ENCODE assay signal across 17 cellular contexts in the genomic region with DNA sequence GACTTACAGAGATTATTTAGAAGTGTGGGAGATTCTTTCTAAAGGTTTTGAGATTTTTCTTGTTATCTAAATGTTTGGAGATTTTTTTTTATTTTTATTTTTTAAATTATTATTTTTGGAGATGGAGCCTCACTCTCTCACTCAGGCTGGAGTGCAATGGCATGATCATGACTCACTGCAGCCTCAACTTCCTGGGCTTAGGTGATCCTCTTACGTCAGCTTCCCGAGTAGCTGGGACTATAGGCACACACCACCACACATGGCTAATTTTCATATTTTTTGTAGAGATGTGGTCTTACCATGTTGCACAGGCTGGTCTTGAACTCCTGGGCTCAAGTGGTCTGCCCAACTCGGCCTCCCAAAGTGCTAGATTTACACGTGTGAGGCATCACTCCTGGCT.
DNase-seq lines count a peak whose midpoint lies in the region; ATAC-seq and TF ChIP-seq lines count a peak whose summit lies in the region.
"Had no signal": no experiment of that assay in that cellular context is flagged by ENCODE, and none has a peak within 500 bp of the region (broad histone marks: within the 10 kb centered on the region; RNA-seq: fewer than 3 reads in every experiment).

No MANE protein-coding gene starts in this region.

- peak overlapping the region; percentile 31 for H3K27ac ChIP-seq in mammary epithelial cell (ENCODE audit: insufficient read depth, low read depth, low read length)
- H3K27ac ChIP-seq: left ventricle myocardium inferior had no signal

- peaks cover 0 to 4% (median 1%) of the 10 kb centered on the region in 7 donors for H3K9me3 Mint-ChIP-seq in CD14-positive monocyte
- H3K9me3 Mint-ChIP-seq: activated naive CD4-positive, alpha-beta T cell treated with anti-CD3 and anti-CD28 coated beads, Interleukin-2, amount 50 U/mL, for 72 hours had no signal

- H3K4me3 ChIP-seq in mammary epithelial cell (replicated peaks in 1 of 3; ENCODE audit: insufficient read depth in 1 of 3, low read depth in 2 of 3, low read length in 3 of 3) = no peak overlapping the region
- H3K4me3 ChIP-seq: left ventricle myocardium inferior had no signal

- no TSS peak for BruUV-seq in mammary epithelial cell (replicated peaks; lab: Mats Ljungman, UMichigan)

- H3K79me2 ChIP-seq in mammary epithelial cell (ENCODE audit: insufficient read depth, low read length) = no peaks in the 10 kb centered on the region

- ATAC-seq in GM21529 (IDR thresholded peaks at IDR 0.05; ENCODE audit: unreplicated experiment) = no peak
- ATAC-seq: activated naive CD4-positive, alpha-beta T cell treated with anti-CD3 and anti-CD28 coated beads, Interleukin-2, amount 50 U/mL, for 72 hours; activated T-cell treated with anti-CD3 and anti-CD28 coated beads, Interleukin-2, amount 50 U/mL, for 4 hours had no signal

- WGBS in mammary epithelial cell (ENCODE audit: low coverage, missing lambda C conversion rate) = 49% methylated on average over 4 of the region's 4 CpGs

- peaks cover 2% of the 10 kb centered on the region for H3K27me3 ChIP-seq in mammary epithelial cell (ENCODE audit: insufficient read depth, low read length)

- no peak overlapping the region for H3K27ac Mint-ChIP-seq in CD14-positive monocyte
- H3K27ac Mint-ChIP-seq: activated CD4-positive, alpha-beta memory T cell treated with anti-CD3 and anti-CD28 coated beads for 36 hours; activated naive CD4-positive, alpha-beta T cell treated with anti-CD3 and anti-CD28 coated beads, Interleukin-2, amount 50 U/mL, for 72 hours had no signal

- H3K36me3 ChIP-seq in mammary epithelial cell (ENCODE audit: insufficient read depth, low read length) = no peaks in the 10 kb centered on the region
- H3K36me3 ChIP-seq: left ventricle myocardium inferior had no signal

- H2AFZ ChIP-seq in mammary epithelial cell (ENCODE audit: low read depth, low read length) = peak overlapping the region; percentile 46

- intact Hi-C loops in mammary epithelial cell (cut with micrococcal nuclease) = no loop called here
- intact Hi-C loops in CD14-positive monocyte (cut with micrococcal nuclease) = no loop called here

- no peak overlapping the region for H3K4me2 ChIP-seq in mammary epithelial cell (ENCODE audit: insufficient read depth, low read depth, low read length)

- H3K9me3 ChIP-seq in mammary epithelial cell (replicated peaks; ENCODE audit: insufficient read depth, low read length) = no peaks in the 10 kb centered on the region
- H3K9me3 ChIP-seq: left ventricle myocardium inferior had no signal

- no peak overlapping the region for H3K9ac ChIP-seq in mammary epithelial cell (ENCODE audit: insufficient read depth, low read length)

- dilution Hi-C loops in mammary epithelial cell (cut with HindIII; ENCODE audit: low sequenced_read_pairs) = no loop called here

- no peaks in the 10 kb centered on the region for H3K4me1 Mint-ChIP-seq in CD14-positive monocyte

- no peaks in the 10 kb centered on the region for H4K20me1 ChIP-seq in mammary epithelial cell (ENCODE audit: insufficient read depth, low read length)

- H3K4me1 ChIP-seq in mammary epithelial cell (ENCODE audit: insufficient read depth, low read length) = peaks cover 9% of the 10 kb centered on the region
- H3K4me1 ChIP-seq: left ventricle myocardium inferior had no signal

- H3K36me3 Mint-ChIP-seq in CD14-positive monocyte = no peaks in the 10 kb centered on the region
- H3K36me3 Mint-ChIP-seq: activated CD4-positive, alpha-beta memory T cell treated with anti-CD3 and anti-CD28 coated beads for 36 hours; activated naive CD4-positive, alpha-beta T cell treated with anti-CD3 and anti-CD28 coated beads, Interleukin-2, amount 50 U/mL, for 72 hours had no signal

- in situ Hi-C loops in mammary epithelial cell (cut with MboI; ENCODE audit: low sequenced_read_pairs in 2 of 2) = no loop called here

- H3K27me3 Mint-ChIP-seq in CD14-positive monocyte (ENCODE audit: low read depth in 3 of 3) = peaks cover 0 to 2% (median 0%) of the 10 kb centered on the region in 3 donors
- H3K27me3 Mint-ChIP-seq: activated CD4-positive, alpha-beta memory T cell treated with anti-CD3 and anti-CD28 coated beads for 36 hours had no signal

- CTCF ChIA-PET in mammary epithelial cell (lab: Charles Lee; ENCODE audit: low non-redundant PET) = no interaction called here

- TF ChIP-seq CTCF in mammary epithelial cell (conservative IDR thresholded peaks at IDR 0.05 in 1 of 2, IDR thresholded peaks at IDR 0.05 in 1 of 2; ENCODE audit: extremely low read depth in 1 of 2, insufficient read depth in 1 of 2, low read depth in 1 of 2, low read length in 2 of 2) (no peak), CD14-positive monocyte (IDR thresholded peaks at IDR 0.05) (no peak)

- H3K4me3 Mint-ChIP-seq in CD14-positive monocyte = no peak overlapping the region
- H3K4me3 Mint-ChIP-seq: activated CD4-positive, alpha-beta memory T cell treated with anti-CD3 and anti-CD28 coated beads for 36 hours; activated T-cell treated with anti-CD3 and anti-CD28 coated beads, Interleukin-2, amount 50 U/mL, for 4 hours had no signal

- DNase-seq in Daoy (ENCODE audit: low read depth) (peak; percentile 41), MV-4-11 (lab: John Stamatoyannopoulos, UW) (peak; percentile 32), mammary epithelial cell (peak; percentile 73), iris pigment epithelial cell (ENCODE audit: low read depth) (peak; percentile 91), CD14-positive monocyte (ENCODE audit: low spot score) (no peak), hypothalamus (lab: John Stamatoyannopoulos, UW) (no peak)
- DNase-seq in activated effector memory CD4-positive, alpha-beta T cell treated with Interleukin-2 at 50 U/mL for 16 hours = no peak
- DNase-seq: activated CD4-positive, alpha-beta memory T cell treated with anti-CD3 and anti-CD28 coated beads for 36 hours; activated T-cell treated with anti-CD3 and anti-CD28 coated beads, Interleukin-2, amount 50 U/mL, for 4 hours; effector CD8-positive, alpha-beta T cell; foreskin melanocyte; left ventricle myocardium inferior; NCI-H1092 treated with DMSO at 0.1 percent for 48 hours; NCI-H2107; stimulated activated CD4-positive, alpha-beta T cell treated with anti-CD3 and anti-CD28 coated beads, Interleukin-2, amount 100 ng/mL, for 48 hours had no signal

Comparison
In these comparisons a context has a peak if more than half of its experiments do, and no peak if none do; other contexts are left out.
1. DNase-seq: peak in Daoy (single experiment), MV-4-11 (single experiment), mammary epithelial cell (single experiment) and iris pigment epithelial cell (single experiment); none in CD14-positive monocyte (single experiment), activated effector memory CD4-positive, alpha-beta T cell treated with Interleukin-2 at 50 U/mL for 16 hours (single experiment) and hypothalamus (0 of 51).